Comparison of ENCODE assay signal across 17 cellular contexts in genomic region chrX:133913658-133914388, GRCh38.
"Had no signal": no experiment of that assay in that cellular context is flagged by ENCODE, and none has a peak within 500 bp of the region (broad histone marks: within the 10 kb centered on the region; RNA-seq: fewer than 3 reads in every experiment).

No MANE protein-coding gene starts in this region.

- DNase-seq: activated naive CD4-positive, alpha-beta T cell treated with anti-CD3 and anti-CD28 coated beads, Interleukin-2, amount 50 U/mL, for 16 hours; activated T-cell treated with anti-CD3 and anti-CD28 coated beads, Interleukin-2, amount 50 U/mL, for 1 hour; adrenal gland; central memory CD4-positive, alpha-beta T cell; cortex of kidney; effector memory CD4-positive, alpha-beta T cell; gastrocnemius medialis; heart right ventricle; lower lobe of right lung; mucosa of descending colon; naive thymus-derived CD8-positive, alpha-beta T cell; psoas muscle; right lobe of liver; stimulated activated naive CD4-positive, alpha-beta T cell treated with Interleukin-2 at 50 U/mL for 16 hours had no signal

- H3K9me3 Mint-ChIP-seq: T-helper 1 cell treated with Interleukin-12 subunit alpha and Interleukin-12 subunit beta and Interleukin-4 antibody, amounts not matched to agents 30 μg/mL and 1 μg/mL, for 36 hours had no signal

- H3K27ac Mint-ChIP-seq: naive thymus-derived CD8-positive, alpha-beta T cell; T-helper 1 cell treated with Interleukin-12 subunit alpha and Interleukin-12 subunit beta and Interleukin-4 antibody, amounts not matched to agents 30 μg/mL and 1 μg/mL, for 36 hours; type B pancreatic cell had no signal

- H3K4me1 ChIP-seq: adrenal gland, gastrocnemius medialis, heart right ventricle, lower lobe of right lung, psoas muscle, right lobe of liver had no signal

- H3K9me3 ChIP-seq: adrenal gland, gastrocnemius medialis, lower lobe of right lung, mucosa of descending colon, right lobe of liver had no signal

- H3K4me3 ChIP-seq: adrenal gland, gastrocnemius medialis, heart right ventricle, lower lobe of right lung, mucosa of descending colon, psoas muscle, right lobe of liver had no signal

- H3K36me3 ChIP-seq: adrenal gland, gastrocnemius medialis, heart right ventricle, lower lobe of right lung, right lobe of liver had no signal

- H3K4me1 Mint-ChIP-seq: naive thymus-derived CD8-positive, alpha-beta T cell had no signal

- H3K4me3 Mint-ChIP-seq: naive thymus-derived CD8-positive, alpha-beta T cell; T-helper 1 cell treated with Interleukin-12 subunit alpha and Interleukin-12 subunit beta and Interleukin-4 antibody, amounts not matched to agents 30 μg/mL and 1 μg/mL, for 36 hours; type B pancreatic cell had no signal

- H3K27me3 Mint-ChIP-seq: naive thymus-derived CD8-positive, alpha-beta T cell; type B pancreatic cell had no signal

- H3K36me3 Mint-ChIP-seq: naive thymus-derived CD8-positive, alpha-beta T cell had no signal

- H3K27ac ChIP-seq: adrenal gland, epithelial cell of prostate, gastrocnemius medialis, heart right ventricle, lower lobe of right lung, psoas muscle, right lobe of liver had no signal

- H3K27me3 ChIP-seq: adrenal gland, gastrocnemius medialis had no signal

- ATAC-seq: gastrocnemius medialis; heart right ventricle; lower lobe of right lung; mucosa of descending colon; naive thymus-derived CD8-positive, alpha-beta T cell; psoas muscle; right lobe of liver had no signal
